ENCODE assay signal across 8 cellular contexts in the genomic region with DNA sequence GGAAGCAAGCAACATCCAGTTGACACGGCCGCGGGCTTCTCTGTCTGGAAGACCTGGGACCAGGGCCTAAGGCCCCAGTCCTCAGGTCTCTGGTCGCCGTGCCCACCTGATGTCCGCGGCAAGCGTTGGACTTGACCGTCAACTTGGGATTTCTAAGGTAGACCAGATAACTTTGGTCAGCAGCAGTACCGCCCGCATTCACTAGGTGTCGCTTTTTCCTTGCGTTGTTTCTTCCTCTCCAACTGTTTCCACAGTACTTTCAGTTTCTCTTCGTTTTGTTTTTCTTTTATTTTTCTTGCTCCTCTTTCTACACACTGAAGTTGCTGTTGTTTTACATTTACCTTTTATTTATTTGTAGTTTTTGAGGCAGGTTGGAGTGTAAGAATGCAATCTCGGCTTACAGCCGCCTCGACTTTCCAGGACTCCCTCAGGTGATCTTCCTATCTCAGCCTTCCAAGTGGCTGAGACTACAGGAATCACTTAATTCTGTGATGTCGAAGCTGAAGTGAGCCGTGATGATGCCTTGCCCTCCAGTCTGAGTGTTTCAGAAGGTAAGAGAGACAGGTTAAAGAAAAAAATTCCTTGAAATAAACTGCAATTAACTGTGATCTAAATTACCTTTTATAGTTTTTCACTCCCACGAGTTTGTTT.
DNase-seq lines count a peak whose midpoint lies in the region; ATAC-seq and TF ChIP-seq lines count a peak whose summit lies in the region.
"Not testable (repeated sequence)": the region's sequence is repeated elsewhere in the genome, so short reads cannot be mapped to it uniquely, and the experiment has no call there.

No MANE protein-coding gene starts in this region.

- H3K36me3 ChIP-seq in right lobe of liver: not testable (repeated sequence)

- not testable (repeated sequence) for TF ChIP-seq CTCF in right lobe of liver (IDR thresholded peaks at IDR 0.05)

- not testable (repeated sequence) for H3K4me3 Mint-ChIP-seq in T-helper 17 cell; central memory CD8-positive, alpha-beta T cell; stimulated activated memory B cell treated with anti-CD40 and anti-IgM and Interleukin-4, amounts not matched to agents 10 μg/mL and 1 μg/mL and 100 μg/mL, for 72 hours

- H3K4me3 ChIP-seq in right lobe of liver: not testable (repeated sequence)

- not testable (repeated sequence) for H3K9me3 Mint-ChIP-seq in central memory CD8-positive, alpha-beta T cell; stimulated activated memory B cell treated with anti-CD40 and anti-IgM and Interleukin-4, amounts not matched to agents 10 μg/mL and 1 μg/mL and 100 μg/mL, for 72 hours

- not testable (repeated sequence) for H3K4me1 ChIP-seq in right lobe of liver

- not testable (repeated sequence) for DNase-seq in T-helper 17 cell; central memory CD8-positive, alpha-beta T cell (ENCODE audit: low spot score in 2 of 2); right lobe of liver

- intact Hi-C loops in right lobe of liver (cut with DNase I): not testable (repeated sequence)

- H3K4me1 Mint-ChIP-seq in T-helper 17 cell; central memory CD8-positive, alpha-beta T cell; stimulated activated memory B cell treated with anti-CD40 and anti-IgM and Interleukin-4, amounts not matched to agents 10 μg/mL and 1 μg/mL and 100 μg/mL, for 72 hours: not testable (repeated sequence)

- ATAC-seq in GM18499 (IDR thresholded peaks at IDR 0.05; ENCODE audit: insufficient read depth, unreplicated experiment) (peak; percentile 45), GM19452 (IDR thresholded peaks at IDR 0.05; ENCODE audit: unreplicated experiment) (peak; percentile 49), HG02610 (IDR thresholded peaks at IDR 0.05; ENCODE audit: unreplicated experiment) (peak; percentile 51), HG03196 (IDR thresholded peaks at IDR 0.05; ENCODE audit: unreplicated experiment) (peak; percentile 55), T-helper 17 cell (peak; percentile 75), right lobe of liver (peak; percentile 74 to 84 (median 82))
- peak; percentile 71 for ATAC-seq in central memory CD8-positive, alpha-beta T cell (replicated peaks; ENCODE audit: extremely low read depth, poor library complexity, severe bottlenecking)
- peak; percentile 71 for ATAC-seq in stimulated activated memory B cell treated with anti-CD40 and anti-IgM and Interleukin-4, amounts not matched to agents 10 μg/mL and 1 μg/mL and 100 μg/mL, for 72 hours

- not testable (repeated sequence) for H3K27me3 Mint-ChIP-seq in T-helper 17 cell; central memory CD8-positive, alpha-beta T cell; stimulated activated memory B cell treated with anti-CD40 and anti-IgM and Interleukin-4, amounts not matched to agents 10 μg/mL and 1 μg/mL and 100 μg/mL, for 72 hours

- not testable (repeated sequence) for H3K9me3 ChIP-seq in T-helper 17 cell (ENCODE audit: control insufficient read depth, low read length, poor library complexity, severe bottlenecking); right lobe of liver

- not testable (repeated sequence) for H3K27ac ChIP-seq in right lobe of liver

- H3K36me3 Mint-ChIP-seq in T-helper 17 cell (ENCODE audit: low read depth); central memory CD8-positive, alpha-beta T cell (ENCODE audit: insufficient read depth); stimulated activated memory B cell treated with anti-CD40 and anti-IgM and Interleukin-4, amounts not matched to agents 10 μg/mL and 1 μg/mL and 100 μg/mL, for 72 hours: not testable (repeated sequence)

- no CpG with 5 or more reads among the region's 20 CpGs for WGBS in right lobe of liver (ENCODE audit: insufficient coverage, low coverage, low lambda C conversion rate, missing lambda C conversion rate)

- not testable (repeated sequence) for H3K27me3 ChIP-seq in right lobe of liver

- H3K27ac Mint-ChIP-seq in T-helper 17 cell; central memory CD8-positive, alpha-beta T cell (ENCODE audit: low read depth); stimulated activated memory B cell treated with anti-CD40 and anti-IgM and Interleukin-4, amounts not matched to agents 10 μg/mL and 1 μg/mL and 100 μg/mL, for 72 hours: not testable (repeated sequence)

- TF ChIP-seq POLR2A in right lobe of liver (IDR thresholded peaks at IDR 0.05): not testable (repeated sequence)
